Comparison of ENCODE assay signal across 23 cellular contexts in the genomic region with DNA sequence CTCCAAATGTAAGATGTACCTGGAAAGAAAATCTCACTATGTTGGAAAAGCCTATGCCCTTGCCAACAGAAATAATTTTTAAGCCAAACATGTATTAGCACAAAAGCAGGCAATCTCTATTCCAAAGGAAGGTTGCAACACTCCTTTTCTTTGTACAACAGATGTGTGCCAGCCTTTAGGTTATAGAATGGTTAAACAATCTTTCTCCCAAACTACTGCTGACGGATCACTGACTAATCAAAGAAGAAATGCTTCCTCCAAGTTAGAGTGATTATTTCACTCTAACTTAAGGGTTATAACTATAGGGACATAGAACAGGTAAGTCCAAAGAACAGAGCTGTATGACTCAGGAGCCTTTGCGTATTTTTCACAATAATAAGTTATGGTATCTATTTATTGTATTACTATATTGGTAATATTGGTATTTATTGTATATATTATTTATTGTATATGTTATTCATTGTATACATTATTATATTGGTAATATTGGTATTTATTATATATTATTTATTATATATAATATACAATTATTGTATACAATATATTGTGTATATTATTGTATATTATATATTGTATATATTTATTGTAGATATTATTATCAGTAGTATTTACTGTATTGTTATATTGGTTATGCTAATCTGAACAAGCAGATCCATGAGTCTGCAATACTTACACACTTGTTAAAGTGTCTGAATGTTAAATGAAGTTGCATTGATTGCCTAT.
"Had no signal": no experiment of that assay in that cellular context is flagged by ENCODE, and none has a peak within 500 bp of the region (broad histone marks: within the 10 kb centered on the region; RNA-seq: fewer than 3 reads in every experiment).

No MANE protein-coding gene starts in this region.

- H3K4me1 ChIP-seq: gastroesophageal sphincter, heart left ventricle, right lobe of liver, vagina had no signal

- H3K27ac ChIP-seq: cardiac muscle cell, gastroesophageal sphincter, heart left ventricle, right lobe of liver, thoracic aorta, vagina had no signal

- DNase-seq: activated CD4-positive, alpha-beta memory T cell treated with anti-CD3 and anti-CD28 coated beads, Interleukin-2, amount 10 ng/mL, durations not matched to agents 7 days and 5 days; activated CD4-positive, alpha-beta T cell treated with anti-CD3 and anti-CD28 coated beads, Interleukin-2, amount 10 ng/mL, durations not matched to agents 24 days and 14 days; activated CD8-positive, alpha-beta memory T cell treated with anti-CD3 and anti-CD28 coated beads, Interleukin-2, amount 10 ng/mL, durations not matched to agents 7 days and 5 days; activated effector memory CD4-positive, alpha-beta T cell treated with anti-CD3 and anti-CD28 coated beads, Interleukin-2, amount 50 U/mL, for 16 hours; activated naive CD4-positive, alpha-beta T cell treated with anti-CD3 and anti-CD28 coated beads, Interleukin-2, amount 10 ng/mL, durations not matched to agents 7 days and 5 days; activated T-cell treated with anti-CD3 and anti-CD28 coated beads for 4 hours; amygdala; erythroblast; heart left ventricle; left cardiac atrium; mesenchymal stem cell; nucleus accumbens; posterior cingulate gyrus; right lobe of liver; stimulated activated CD4-positive, alpha-beta T cell treated with anti-CD3 and anti-CD28 coated beads, Interleukin-4, amount 100 ng/mL, for 1 hour; stimulated activated naive CD4-positive, alpha-beta T cell treated with Interleukin-2 at 50 U/mL for 16 hours; T1000 had no signal

- H3K4me3 Mint-ChIP-seq: activated CD4-positive, alpha-beta memory T cell treated with anti-CD3 and anti-CD28 coated beads, Interleukin-2, amount 10 ng/mL, durations not matched to agents 7 days and 5 days; activated CD4-positive, alpha-beta T cell treated with anti-CD3 and anti-CD28 coated beads, Interleukin-2, amount 10 ng/mL, durations not matched to agents 24 days and 14 days; activated CD8-positive, alpha-beta memory T cell treated with anti-CD3 and anti-CD28 coated beads, Interleukin-2, amount 10 ng/mL, durations not matched to agents 7 days and 5 days; activated naive CD4-positive, alpha-beta T cell treated with anti-CD3 and anti-CD28 coated beads, Interleukin-2, amount 10 ng/mL, durations not matched to agents 7 days and 5 days; type B pancreatic cell had no signal

- H3K36me3 ChIP-seq: cardiac muscle cell, gastroesophageal sphincter, heart left ventricle, right lobe of liver, thoracic aorta, vagina had no signal

- H3K27ac Mint-ChIP-seq: activated CD4-positive, alpha-beta memory T cell treated with anti-CD3 and anti-CD28 coated beads, Interleukin-2, amount 10 ng/mL, durations not matched to agents 7 days and 5 days; activated CD4-positive, alpha-beta T cell treated with anti-CD3 and anti-CD28 coated beads, Interleukin-2, amount 10 ng/mL, durations not matched to agents 24 days and 14 days; activated CD8-positive, alpha-beta memory T cell treated with anti-CD3 and anti-CD28 coated beads, Interleukin-2, amount 10 ng/mL, durations not matched to agents 7 days and 5 days; activated naive CD4-positive, alpha-beta T cell treated with anti-CD3 and anti-CD28 coated beads, Interleukin-2, amount 10 ng/mL, durations not matched to agents 7 days and 5 days; type B pancreatic cell had no signal

- H3K9me3 Mint-ChIP-seq: activated CD4-positive, alpha-beta memory T cell treated with anti-CD3 and anti-CD28 coated beads, Interleukin-2, amount 10 ng/mL, durations not matched to agents 7 days and 5 days; activated CD4-positive, alpha-beta T cell treated with anti-CD3 and anti-CD28 coated beads, Interleukin-2, amount 10 ng/mL, durations not matched to agents 24 days and 14 days; activated naive CD4-positive, alpha-beta T cell treated with anti-CD3 and anti-CD28 coated beads, Interleukin-2, amount 10 ng/mL, durations not matched to agents 7 days and 5 days; type B pancreatic cell had no signal

- H3K27me3 Mint-ChIP-seq: activated CD8-positive, alpha-beta memory T cell treated with anti-CD3 and anti-CD28 coated beads, Interleukin-2, amount 10 ng/mL, durations not matched to agents 7 days and 5 days; type B pancreatic cell had no signal

- H3K36me3 Mint-ChIP-seq: activated CD8-positive, alpha-beta memory T cell treated with anti-CD3 and anti-CD28 coated beads, Interleukin-2, amount 10 ng/mL, durations not matched to agents 7 days and 5 days; activated naive CD4-positive, alpha-beta T cell treated with anti-CD3 and anti-CD28 coated beads, Interleukin-2, amount 10 ng/mL, durations not matched to agents 7 days and 5 days; type B pancreatic cell had no signal

- H3K4me3 ChIP-seq: cardiac muscle cell, gastroesophageal sphincter, heart left ventricle, right lobe of liver, thoracic aorta, vagina had no signal

- H3K27me3 ChIP-seq: cardiac muscle cell, gastroesophageal sphincter, heart left ventricle, right lobe of liver, vagina had no signal

- H3K9me3 ChIP-seq: gastroesophageal sphincter, heart left ventricle, right lobe of liver, thoracic aorta, vagina had no signal

- ATAC-seq: activated CD4-positive, CD25-positive, alpha-beta regulatory T cell treated with anti-CD3 and anti-CD28 coated beads, Interleukin-2, amount 50 U/mL, for 24 hours; activated CD8-positive, alpha-beta memory T cell treated with anti-CD3 and anti-CD28 coated beads, Interleukin-2, amount 10 ng/mL, durations not matched to agents 7 days and 5 days; gastroesophageal sphincter; heart left ventricle; left cardiac atrium; right lobe of liver had no signal
